8 cellular contexts compared by ENCODE assay signal in genomic region chr9:120841930-120842684, GRCh38. TPM values are rescaled to one million over a fixed set of nuclear protein-coding genes. Genes with fewer than 3 reads are reported as not detected.
DNase-seq lines count a peak whose midpoint lies in the region; ATAC-seq and TF ChIP-seq lines count a peak whose summit lies in the region.

No MANE protein-coding gene starts in this region.

- intact Hi-C loops in adrenal gland (cut with DNase I) = no loop called here

- H3K27me3 ChIP-seq in adrenal gland (no peaks in the 10 kb centered on the region), iPS-20b (ENCODE audit: insufficient read depth, low read length) (no peaks in the 10 kb centered on the region)

- TF ChIP-seq POLR2A in adrenal gland (IDR thresholded peaks at IDR 0.05) = no peak

- peak; percentile 6 for ATAC-seq in HG03565 (IDR thresholded peaks at IDR 0.05; ENCODE audit: unreplicated experiment)
- ATAC-seq in stimulated activated memory B cell treated with anti-CD40 and anti-IgM and Interleukin-4, amounts not matched to agents 10 μg/mL and 1 μg/mL and 100 μg/mL, for 72 hours = peak; percentile 4

- peaks cover 40% of the 10 kb centered on the region for H3K36me3 Mint-ChIP-seq in T-helper 1 cell treated with Interleukin-12 subunit alpha and Interleukin-12 subunit beta and Interleukin-4 antibody, amounts not matched to agents 30 μg/mL and 1 μg/mL, for 36 hours (ENCODE audit: low read depth)
- H3K36me3 Mint-ChIP-seq in stimulated activated memory B cell treated with anti-CD40 and anti-IgM and Interleukin-4, amounts not matched to agents 10 μg/mL and 1 μg/mL and 100 μg/mL, for 72 hours = peaks cover 44% of the 10 kb centered on the region

- H3K4me1 ChIP-seq in adrenal gland (replicated peaks in 1 of 2) (peaks cover 12 to 17% of the 10 kb centered on the region in 2 donors), iPS-20b (ENCODE audit: insufficient read depth, low read length) (peaks cover 9% of the 10 kb centered on the region; the same call in 1 of the 2 replicates)

- peaks cover 65% of the 10 kb centered on the region for H3K4me1 Mint-ChIP-seq in T-helper 1 cell treated with Interleukin-12 subunit alpha and Interleukin-12 subunit beta and Interleukin-4 antibody, amounts not matched to agents 30 μg/mL and 1 μg/mL, for 36 hours (ENCODE audit: low read depth)
- H3K4me1 Mint-ChIP-seq in stimulated activated memory B cell treated with anti-CD40 and anti-IgM and Interleukin-4, amounts not matched to agents 10 μg/mL and 1 μg/mL and 100 μg/mL, for 72 hours = peaks cover 73% of the 10 kb centered on the region

- H3K4me3 ChIP-seq in adrenal gland (peak overlapping the region in 3 of 4 donors; percentile 80 to 96 (median 83)), iPS-20b (ENCODE audit: low read length) (peak overlapping the region; percentile 98)

- H3K9ac ChIP-seq in iPS-20b (ENCODE audit: low read depth, low read length) = peak overlapping the region; percentile 100

- peak overlapping the region; percentile 95 for H3K27ac Mint-ChIP-seq in T-helper 1 cell treated with Interleukin-12 subunit alpha and Interleukin-12 subunit beta and Interleukin-4 antibody, amounts not matched to agents 30 μg/mL and 1 μg/mL, for 36 hours
- peak overlapping the region; percentile 100 for H3K27ac Mint-ChIP-seq in stimulated activated memory B cell treated with anti-CD40 and anti-IgM and Interleukin-4, amounts not matched to agents 10 μg/mL and 1 μg/mL and 100 μg/mL, for 72 hours

- WGBS in adrenal gland, 4 donors = 24 to 38% (median 30%) methylated on average over 18 of the region's 18 CpGs

- H3K9me3 ChIP-seq in adrenal gland (replicated peaks in 1 of 3) = no peaks in the 10 kb centered on the region
- H3K9me3 ChIP-seq in iPS-20b (ENCODE audit: insufficient read depth, low read depth, low read length) = no peaks in the 10 kb centered on the region

- no peaks in the 10 kb centered on the region for H3K9me3 Mint-ChIP-seq in T-helper 1 cell treated with Interleukin-12 subunit alpha and Interleukin-12 subunit beta and Interleukin-4 antibody, amounts not matched to agents 30 μg/mL and 1 μg/mL, for 36 hours
- no peaks in the 10 kb centered on the region for H3K9me3 Mint-ChIP-seq in stimulated activated memory B cell treated with anti-CD40 and anti-IgM and Interleukin-4, amounts not matched to agents 10 μg/mL and 1 μg/mL and 100 μg/mL, for 72 hours

- H3K36me3 ChIP-seq in adrenal gland (replicated peaks in 1 of 2) (no peaks in the 10 kb centered on the region), iPS-20b (ENCODE audit: insufficient read depth, low read depth, low read length) (peaks cover 21% of the 10 kb centered on the region; the same call in 1 of the 2 replicates)

- DNase-seq in T-helper 1 cell (no peak), adrenal gland (peak in 1 of 7 donors; percentile 31), activated gamma-delta T cell treated with Interleukin-2 at 50 U/mL for 16 hours (no peak)
- no peak for DNase-seq in stimulated activated CD4-positive, alpha-beta T cell treated with anti-CD3 and anti-CD28 coated beads, Interleukin-2, amount 100 ng/mL, for 48 hours

- peak overlapping the region; percentile 96 for H3K4me3 Mint-ChIP-seq in T-helper 1 cell treated with Interleukin-12 subunit alpha and Interleukin-12 subunit beta and Interleukin-4 antibody, amounts not matched to agents 30 μg/mL and 1 μg/mL, for 36 hours
- peak overlapping the region; percentile 98 for H3K4me3 Mint-ChIP-seq in stimulated activated memory B cell treated with anti-CD40 and anti-IgM and Interleukin-4, amounts not matched to agents 10 μg/mL and 1 μg/mL and 100 μg/mL, for 72 hours

- peak overlapping the region; percentile 37 to 96 (median 92) for H3K27ac ChIP-seq in adrenal gland
- H3K27ac ChIP-seq in iPS-20b (ENCODE audit: low read length) = peak overlapping the region; percentile 92

- no peaks in the 10 kb centered on the region for H3K27me3 Mint-ChIP-seq in T-helper 1 cell treated with Interleukin-12 subunit alpha and Interleukin-12 subunit beta and Interleukin-4 antibody, amounts not matched to agents 30 μg/mL and 1 μg/mL, for 36 hours (ENCODE audit: low read depth)
- H3K27me3 Mint-ChIP-seq in stimulated activated memory B cell treated with anti-CD40 and anti-IgM and Interleukin-4, amounts not matched to agents 10 μg/mL and 1 μg/mL and 100 μg/mL, for 72 hours = no peaks in the 10 kb centered on the region

- no peak for TF ChIP-seq CTCF in adrenal gland (IDR thresholded peaks at IDR 0.05)

RNA-seq across cellular contexts. Expression of gene PSMD5, which starts 0.6 kb away (rescaled TPM):
- total RNA-seq in adrenal gland = 10 to 100 TPM; 34.2 to 78.8 (median 54.7) TPM
- 10 to 100 TPM; 15.6 to 57.1 (median 16.1) TPM for polyA plus RNA-seq in adrenal gland

RNA-seq across cellular contexts. Expression of gene PHF19, which starts 34.9 kb away (rescaled TPM):
- total RNA-seq in adrenal gland = 10 to 100 TPM; 17.2 to 61.8 (median 24.0) TPM
- 10 to 100 TPM; 13.6 to 39.7 (median 29.7) TPM for polyA plus RNA-seq in adrenal gland

RNA-seq across cellular contexts. Expression of gene FBXW2, which starts 48.9 kb away (rescaled TPM):
- total RNA-seq in adrenal gland = 10 to 100 TPM; 31.8 to 86.8 (median 66.1) TPM
- polyA plus RNA-seq in adrenal gland = 10 to 100 TPM in 2 of 3 donors, 1 to 10 TPM in 1; 9.2 to 45.9 (median 13.2) TPM
